Comparison of ENCODE assay signal across 17 cellular contexts in genomic region chr2:187442378-187442777, GRCh38. TPM values are rescaled to one million over a fixed set of nuclear protein-coding genes. Genes with fewer than 3 reads are reported as not detected.
DNase-seq lines count a peak whose midpoint lies in the region; ATAC-seq, FAIRE-seq and TF ChIP-seq lines count a peak whose summit lies in the region.
"Had no signal": no experiment of that assay in that cellular context is flagged by ENCODE, and none has a peak within 500 bp of the region (broad histone marks: within the 10 kb centered on the region; RNA-seq: fewer than 3 reads in every experiment).

No MANE protein-coding gene starts in this region.

- no peaks in the 10 kb centered on the region for H3K9me3 ChIP-seq in IMR-90 (ENCODE audit: control insufficient read depth, insufficient read depth, low read length)
- H3K9me3 ChIP-seq in adipocyte (ENCODE audit: control insufficient read depth, low read length): no peaks in the 10 kb centered on the region
- H3K9me3 ChIP-seq: ovary, tibial artery had no signal

- ATAC-seq in IMR-90 (ENCODE audit: low read depth) (peak; percentile 40; the same call in 1 of the 2 replicates), foreskin keratinocyte (no peak), T-cell (replicated peaks in 1 of 4) (no peak), HG02759 (IDR thresholded peaks at IDR 0.05; ENCODE audit: unreplicated experiment) (no peak)
- ATAC-seq in effector memory CD8-positive, alpha-beta T cell (replicated peaks): no peak

- no peak overlapping the region for H2AK9ac ChIP-seq in IMR-90 (replicated peaks; ENCODE audit: low read depth, low read length, poor library complexity)

- TF ChIP-seq CTCF in IMR-90 (conservative IDR thresholded peaks at IDR 0.05; ENCODE audit: low read depth, low read length) (peak; percentile 26; the same call in 1 of the 2 replicates), foreskin keratinocyte (conservative IDR thresholded peaks at IDR 0.05) (peak; percentile 52), mesothelial cell of epicardium (IDR thresholded peaks at IDR 0.05; ENCODE audit: unreplicated experiment) (no peak)

- no peaks in the 10 kb centered on the region for H4K20me1 ChIP-seq in IMR-90 (ENCODE audit: insufficient read depth, low read length)

- H3K4me3 Mint-ChIP-seq in mesothelial cell of epicardium: no peak overlapping the region
- no peak overlapping the region for H3K4me3 Mint-ChIP-seq in effector memory CD8-positive, alpha-beta T cell
- H3K4me3 Mint-ChIP-seq in T-cell: no peak overlapping the region

- no peak overlapping the region for H3K18ac ChIP-seq in IMR-90 (ENCODE audit: low read depth, low read length)

- no peak overlapping the region for H3K9ac ChIP-seq in IMR-90 (ENCODE audit: low read depth, low read length)
- H3K9ac ChIP-seq in adipocyte (ENCODE audit: low read length): no peak overlapping the region

- H3K4ac ChIP-seq in IMR-90 (ENCODE audit: low read depth, low read length): no peak overlapping the region

- H3K27ac ChIP-seq in IMR-90 (ENCODE audit: insufficient read depth, low read length): no peak overlapping the region
- H3K27ac ChIP-seq in foreskin keratinocyte: no peak overlapping the region
- H3K27ac ChIP-seq: ovary, tibial artery had no signal

- H3K23ac ChIP-seq in IMR-90 (ENCODE audit: low read depth, low read length): no peak overlapping the region

- POLR2A ChIA-PET in IMR-90 (lab: Charles Lee; ENCODE audit: unreplicated experiment) (no interaction called here), T-cell (lab: Charles Lee) (no interaction called here)

- no peak overlapping the region for H4K8ac ChIP-seq in IMR-90 (ENCODE audit: low read depth in 2 of 2, low read length in 2 of 2)

- no CpG with 5 or more reads among the region's 1 CpG for WGBS in IMR-90 (ENCODE audit: extremely low coverage in 2 of 2, insufficient read length in 1 of 2), 2 experiments

- H2BK120ac ChIP-seq in IMR-90 (ENCODE audit: low read depth, low read length): no peak overlapping the region

- BruUV-seq in IMR-90 (replicated peaks; lab: Mats Ljungman, UMichigan): no TSS peak

- no peak overlapping the region for H2AFZ ChIP-seq in IMR-90 (replicated peaks; ENCODE audit: low read length, poor library complexity)

- H3K4me1 ChIP-seq in IMR-90 (ENCODE audit: control insufficient read depth, insufficient read depth, low read length) (no peaks in the 10 kb centered on the region), adipocyte (ENCODE audit: control insufficient read depth, insufficient read depth, low read length) (peaks cover 28% of the 10 kb centered on the region), foreskin keratinocyte (peaks cover 8% of the 10 kb centered on the region)

- no peaks in the 10 kb centered on the region for H3K27me3 Mint-ChIP-seq in mesothelial cell of epicardium (ENCODE audit: low read depth)
- H3K27me3 Mint-ChIP-seq in effector memory CD8-positive, alpha-beta T cell: no peaks in the 10 kb centered on the region
- H3K27me3 Mint-ChIP-seq in T-cell: no peaks in the 10 kb centered on the region

- no peak overlapping the region for H2BK15ac ChIP-seq in IMR-90 (ENCODE audit: low read depth, low read length)

- no peak overlapping the region for H4K5ac ChIP-seq in IMR-90 (ENCODE audit: low read depth, low read length)

- H3K14ac ChIP-seq in IMR-90 (replicated peaks; ENCODE audit: low read depth, low read length): no peak overlapping the region

- no peak overlapping the region for H2AK5ac ChIP-seq in IMR-90 (ENCODE audit: low read depth, low read length)

- H3K4me3 ChIP-seq in IMR-90 (ENCODE audit: insufficient read depth, low read depth, low read length) (no peak overlapping the region), adipocyte (ENCODE audit: low read length) (no peak overlapping the region)
- H3K4me3 ChIP-seq: ovary, tibial artery had no signal

- H2BK5ac ChIP-seq in IMR-90 (ENCODE audit: low read depth, low read length, poor library complexity, severe bottlenecking): no peak overlapping the region

- no peaks in the 10 kb centered on the region for H3K79me1 ChIP-seq in IMR-90 (ENCODE audit: low read depth in 1 of 2, low read length in 2 of 2)

- H3K4me1 Mint-ChIP-seq in mesothelial cell of epicardium (peaks cover 11% of the 10 kb centered on the region), T-cell (peaks cover 2 to 9% (median 3%) of the 10 kb centered on the region in 3 donors)
- no peaks in the 10 kb centered on the region for H3K4me1 Mint-ChIP-seq in effector memory CD8-positive, alpha-beta T cell (ENCODE audit: low read depth in 2 of 2)

- no peaks in the 10 kb centered on the region for H3K9me3 Mint-ChIP-seq in mesothelial cell of epicardium
- no peaks in the 10 kb centered on the region for H3K9me3 Mint-ChIP-seq in effector memory CD8-positive, alpha-beta T cell
- H3K9me3 Mint-ChIP-seq in T-cell: no peaks in the 10 kb centered on the region

- peak; percentile 91 for FAIRE-seq in A204.1 (lab: Jason Lieb, UNC)
- FAIRE-seq: GM12891 had no signal

- no peak overlapping the region for H3K56ac ChIP-seq in IMR-90 (ENCODE audit: extremely low read depth, insufficient read depth, low read length)

- TF ChIP-seq POLR2A in IMR-90 (IDR thresholded peaks at IDR 0.05; ENCODE audit: low read depth, low read length): no peak

- DNase-seq in IMR-90 (no peak), adipocyte (ENCODE audit: low read depth) (peak; percentile 57), foreskin keratinocyte (no peak), mesothelial cell of epicardium (ENCODE audit: low spot score in 2 of 2, unreplicated experiment in 2 of 2) (no peak), T-cell (no peak)
- DNase-seq in effector memory CD8-positive, alpha-beta T cell: no peak
- DNase-seq: DMS79, Karpas-422, mesenchymal stem cell, NCI-H1694, NCI-H524, ovary, RPMI8226, tibial artery had no signal

- in situ Hi-C loops in IMR-90 (cut with MboI; ENCODE audit: low sequenced_read_pairs): loop anchor here (10.0 to 25.0 kb wide), 2 partner anchors 305 to 568 kb away; no protein-coding TSS in a partner anchor

- H2BK20ac ChIP-seq in IMR-90 (ENCODE audit: low read depth, low read length): no peak overlapping the region

- CTCF ChIA-PET in IMR-90 (lab: Yijun Ruan, JAX) (no interaction called here), T-cell (lab: Charles Lee) (no interaction called here)

- no peaks in the 10 kb centered on the region; the same call in 1 of the 2 replicates for H3K9me1 ChIP-seq in IMR-90 (ENCODE audit: insufficient read depth, low read length)

- no peaks in the 10 kb centered on the region for H3K36me3 Mint-ChIP-seq in mesothelial cell of epicardium
- H3K36me3 Mint-ChIP-seq in effector memory CD8-positive, alpha-beta T cell (ENCODE audit: insufficient read depth): no peaks in the 10 kb centered on the region
- H3K36me3 Mint-ChIP-seq in T-cell: no peaks in the 10 kb centered on the region

- H3K27me3 ChIP-seq in IMR-90 (ENCODE audit: control insufficient read depth, insufficient read depth, low read length) (no peaks in the 10 kb centered on the region), adipocyte (replicated peaks; ENCODE audit: control insufficient read depth, insufficient read depth, low read length) (no peaks in the 10 kb centered on the region), foreskin keratinocyte (no peaks in the 10 kb centered on the region)
- H3K27me3 ChIP-seq: ovary, tibial artery had no signal

- H3K36me3 ChIP-seq in IMR-90 (ENCODE audit: control insufficient read depth, insufficient read depth, low read length): no peaks in the 10 kb centered on the region
- H3K36me3 ChIP-seq in adipocyte (ENCODE audit: control insufficient read depth, insufficient read depth, low read length, severe bottlenecking): no peaks in the 10 kb centered on the region
- H3K36me3 ChIP-seq: ovary, tibial artery had no signal

- no peak overlapping the region for H4K91ac ChIP-seq in IMR-90 (ENCODE audit: insufficient read depth, low read depth, low read length)

- H3K4me2 ChIP-seq in IMR-90 (ENCODE audit: low read depth, low read length): no peak overlapping the region

- dilution Hi-C loops in IMR-90 (cut with HindIII; ENCODE audit: low sequenced_read_pairs, unreplicated experiment): no loop called here

- no peak for TF ChIP-seq RAD21 in IMR-90 (IDR thresholded peaks at IDR 0.05; ENCODE audit: low read length)

- intact Hi-C loops in IMR-90 (cut with micrococcal nuclease): no loop called here

- no peak overlapping the region for H3K27ac Mint-ChIP-seq in mesothelial cell of epicardium
- no peak overlapping the region for H3K27ac Mint-ChIP-seq in effector memory CD8-positive, alpha-beta T cell
- no peak overlapping the region for H3K27ac Mint-ChIP-seq in T-cell

TF ChIP-seq in IMR-90, 13 proteins besides CTCF, POLR2A, EP300 and RAD21:
- TF ChIP-seq USF2 (IDR thresholded peaks at IDR 0.05; ENCODE audit: low read depth, low read length): no peak
- no peak for TF ChIP-seq MAFK (IDR thresholded peaks at IDR 0.05; ENCODE audit: low read depth, low read length)
- TF ChIP-seq CEBPB (IDR thresholded peaks at IDR 0.05; ENCODE audit: low read depth, low read length): no peak
- no peak for TF ChIP-seq NFE2L2 (IDR thresholded peaks at IDR 0.05; ENCODE audit: low read depth, low read length)
- no peak for TF ChIP-seq SMC3 (IDR thresholded peaks at IDR 0.05; ENCODE audit: low read depth, low read length)
- no peak for TF ChIP-seq FOS (IDR thresholded peaks at IDR 0.05; ENCODE audit: low read depth, low read length)

RNA-seq across cellular contexts. Expression of gene CALCRL, which starts 5.7 kb away (rescaled TPM):
- 2.5 and 3.0 TPM in 2 replicates for total RNA-seq in IMR-90 (2012; rRNA removed)
- 0.65 and 0.66 TPM in 2 replicates for polyA plus RNA-seq in IMR-90 (2012; rRNA removed)
- 0.25 and 0.27 TPM in 2 replicates for polyA plus RNA-seq in IMR-90 (2012; cell fraction: cytosol; rRNA removed)
- 0.12 and 0.66 TPM in 2 replicates for polyA plus RNA-seq in IMR-90 (2012; cell fraction: nucleus; rRNA removed; ENCODE audit: low replicate concordance)
- total RNA-seq in foreskin keratinocyte: 2.3 and 3.3 TPM in 2 replicates
- polyA plus RNA-seq in foreskin keratinocyte: 0.56 and 0.69 TPM in 2 replicates
- 3.1 to 4.5 TPM (median 3.3 TPM) in 3 replicates for total RNA-seq in mesothelial cell of epicardium
- total RNA-seq in T-cell: 1 to 10 TPM in 2 of 5 donors, under 1 TPM in 3; 0.03 to 2.4 (median 0.82) TPM
